8 cellular contexts compared by ENCODE assay signal in genomic region chr11:67465190-67465522, GRCh38. TPM values are rescaled to one million over a fixed set of nuclear protein-coding genes. Genes with fewer than 3 reads are reported as not detected.
DNase-seq lines count a peak whose midpoint lies in the region; ATAC-seq and TF ChIP-seq lines count a peak whose summit lies in the region.

No MANE protein-coding gene starts in this region.

- peaks cover 13 to 39% (median 24%) of the 10 kb centered on the region in 4 donors for H3K4me1 Mint-ChIP-seq in CD4-positive, alpha-beta memory T cell
- peaks cover 31 to 37% of the 10 kb centered on the region in 2 donors for H3K4me1 Mint-ChIP-seq in effector memory CD8-positive, alpha-beta T cell (ENCODE audit: low read depth in 2 of 2)
- peaks cover 16% of the 10 kb centered on the region for H3K4me1 Mint-ChIP-seq in neural progenitor cell

- no peak for TF ChIP-seq CTCF in neural progenitor cell (IDR thresholded peaks at IDR 0.05)

- no peaks in the 10 kb centered on the region for H4K20me1 ChIP-seq in neural progenitor cell (ENCODE audit: low read depth)

- H3K9me3 Mint-ChIP-seq in CD4-positive, alpha-beta memory T cell = no peaks in the 10 kb centered on the region
- H3K9me3 Mint-ChIP-seq in effector memory CD8-positive, alpha-beta T cell = no peaks in the 10 kb centered on the region
- no peaks in the 10 kb centered on the region for H3K9me3 Mint-ChIP-seq in neural progenitor cell

- no peaks in the 10 kb centered on the region for H3K27me3 Mint-ChIP-seq in CD4-positive, alpha-beta memory T cell
- no peaks in the 10 kb centered on the region for H3K27me3 Mint-ChIP-seq in effector memory CD8-positive, alpha-beta T cell
- peaks cover 3% of the 10 kb centered on the region for H3K27me3 Mint-ChIP-seq in neural progenitor cell (ENCODE audit: insufficient read depth, low read depth)

- DNase-seq in CD4-positive, alpha-beta memory T cell = no peak
- DNase-seq in NCI-H146 treated with DMSO at 0.1 percent for 48 hours (lab: John Stamatoyannopoulos, UW; ENCODE audit: unreplicated experiment) (peak; percentile 29), neural progenitor cell (ENCODE audit: low spot score) (no peak), posterior vena cava (ENCODE audit: low spot score) (no peak), NCI-H526 (lab: John Stamatoyannopoulos, UW) (no peak)
- no peak for DNase-seq in effector memory CD8-positive, alpha-beta T cell
- DNase-seq in stimulated activated CD4-positive, alpha-beta T cell treated with anti-CD3 and anti-CD28 coated beads, Interleukin-2, amount 100 ng/mL, for 24 hours = no peak

- ATAC-seq in effector memory CD8-positive, alpha-beta T cell (replicated peaks) = no peak
- no peak for ATAC-seq in GM18909 (IDR thresholded peaks at IDR 0.05; ENCODE audit: poor library complexity, unreplicated experiment)

- peak overlapping the region; percentile 61 for H3K4me3 ChIP-seq in CD4-positive, alpha-beta memory T cell (ENCODE audit: low read length in 2 of 2)
- peak overlapping the region; percentile 64 for H3K4me3 ChIP-seq in neural progenitor cell

- H3K36me3 ChIP-seq in CD4-positive, alpha-beta memory T cell (ENCODE audit: insufficient read depth, low read length) = no peaks in the 10 kb centered on the region
- no peaks in the 10 kb centered on the region for H3K36me3 ChIP-seq in neural progenitor cell

- H3K9ac ChIP-seq in neural progenitor cell = peak overlapping the region; percentile 49

- peaks cover 48% of the 10 kb centered on the region for H3K4me1 ChIP-seq in CD4-positive, alpha-beta memory T cell (ENCODE audit: insufficient read depth, low read length)
- H3K4me1 ChIP-seq in neural progenitor cell = peaks cover 6% of the 10 kb centered on the region

- POLR2A ChIA-PET in CD4-positive, alpha-beta memory T cell (lab: Charles Lee; ENCODE audit: partially characterized antibody) = interaction anchor here (0.6 to 30.4 kb wide), 22 partner anchors 9 to 225 kb away, joined by 3 to 900 read pairs (median 5); partner anchors contain the start of genes AIP, CLCF1, CORO1B and PITPNM1

- H3K27ac ChIP-seq in CD4-positive, alpha-beta memory T cell (ENCODE audit: low read depth, low read length) = peak overlapping the region; percentile 92
- no peak overlapping the region for H3K27ac ChIP-seq in neural progenitor cell

- peaks cover 8% of the 10 kb centered on the region for H3K79me2 ChIP-seq in neural progenitor cell (ENCODE audit: low read depth)

- H3K9me3 ChIP-seq in CD4-positive, alpha-beta memory T cell (ENCODE audit: control insufficient read depth in 1 of 2, low read length in 2 of 2) = no peaks in the 10 kb centered on the region
- H3K9me3 ChIP-seq in neural progenitor cell (ENCODE audit: low read depth) = no peaks in the 10 kb centered on the region

- H3K27ac Mint-ChIP-seq in CD4-positive, alpha-beta memory T cell = peak overlapping the region; percentile 87 to 96 (median 93)
- H3K27ac Mint-ChIP-seq in effector memory CD8-positive, alpha-beta T cell = peak overlapping the region; percentile 92 to 94
- H3K27ac Mint-ChIP-seq in neural progenitor cell = no peak overlapping the region

- no peak overlapping the region for H2AFZ ChIP-seq in neural progenitor cell (replicated peaks)

- H3K36me3 Mint-ChIP-seq in CD4-positive, alpha-beta memory T cell = peaks cover 0 to 7% of the 10 kb centered on the region in 2 donors
- H3K36me3 Mint-ChIP-seq in effector memory CD8-positive, alpha-beta T cell (ENCODE audit: insufficient read depth) = peaks cover 18% of the 10 kb centered on the region
- H3K36me3 Mint-ChIP-seq in neural progenitor cell = no peaks in the 10 kb centered on the region

- intact Hi-C loops in CD4-positive, alpha-beta memory T cell (cut with micrococcal nuclease) = no loop called here
- intact Hi-C loops in posterior vena cava (cut with DNase I) = no loop called here

- H3K4me2 ChIP-seq in neural progenitor cell = peak overlapping the region; percentile 82

- H3K27me3 ChIP-seq in CD4-positive, alpha-beta memory T cell (ENCODE audit: insufficient read depth, low read length) = no peaks in the 10 kb centered on the region
- H3K27me3 ChIP-seq in neural progenitor cell = no peaks in the 10 kb centered on the region

- CTCF ChIA-PET in CD4-positive, alpha-beta memory T cell (lab: Charles Lee; ENCODE audit: partially characterized antibody) = interaction anchor here (0.8 to 4.8 kb wide), 7 partner anchors 18 to 114 kb away, joined by 3 to 38 read pairs (median 4); partner anchors contain the start of genes AIP, POLD4, PPP1CA and PTPRCAP

- H3F3A ChIP-seq in neural progenitor cell (ENCODE audit: low read depth) = no peaks in the 10 kb centered on the region

- peak overlapping the region; percentile 85 to 89 (median 86) for H3K4me3 Mint-ChIP-seq in CD4-positive, alpha-beta memory T cell
- H3K4me3 Mint-ChIP-seq in effector memory CD8-positive, alpha-beta T cell = peak overlapping the region; percentile 86 to 88
- peak overlapping the region; percentile 84 for H3K4me3 Mint-ChIP-seq in neural progenitor cell

RNA-seq across cellular contexts. Expression of gene TMEM134, which starts 3.9 kb away (rescaled TPM):
- total RNA-seq in CD4-positive, alpha-beta memory T cell = 10 to 100 TPM; 90.1 to 99.1 TPM
- 100 to 1,000 TPM; 152 to 162 TPM for polyA plus RNA-seq in CD4-positive, alpha-beta memory T cell
- total RNA-seq in neural progenitor cell (ENCODE audit: low replicate concordance) (68.1 and 88.8 TPM in 2 replicates), posterior vena cava (10 to 100 TPM; 31.0 to 35.9 TPM)

RNA-seq across cellular contexts. Expression of gene CABP4, which starts 10.0 kb away (rescaled TPM):
- 1 to 10 TPM; 1.4 to 2.3 TPM for total RNA-seq in CD4-positive, alpha-beta memory T cell
- under 1 TPM; 0.27 to 0.84 TPM for polyA plus RNA-seq in CD4-positive, alpha-beta memory T cell
- total RNA-seq in neural progenitor cell (ENCODE audit: low replicate concordance) (not detected in 2 replicates), posterior vena cava (1 to 10 TPM; 1.2 to 2.2 TPM)

RNA-seq across cellular contexts. Expression of gene GPR152, which starts 12.6 kb away (rescaled TPM):
- not detected for total RNA-seq in CD4-positive, alpha-beta memory T cell
- polyA plus RNA-seq in CD4-positive, alpha-beta memory T cell = 1 to 10 TPM in 1 of 2 donors, under 1 TPM in 1; 0.35 to 1.7 TPM
- total RNA-seq in neural progenitor cell (ENCODE audit: low replicate concordance) (not detected in 2 replicates), posterior vena cava (not detected)

RNA-seq across cellular contexts. Expression of gene AIP, which starts 17.7 kb away (rescaled TPM):
- total RNA-seq in CD4-positive, alpha-beta memory T cell = 100 to 1,000 TPM; 131 to 132 TPM
- polyA plus RNA-seq in CD4-positive, alpha-beta memory T cell = 100 to 1,000 TPM; 152 to 185 TPM
- total RNA-seq in neural progenitor cell (ENCODE audit: low replicate concordance) (20.3 and 38.5 TPM in 2 replicates), posterior vena cava (10 to 100 TPM; 44.4 to 50.5 TPM)

RNA-seq across cellular contexts. Expression of gene CORO1B, which starts 21.9 kb away (rescaled TPM):
- 10 to 100 TPM; 22.7 to 23.2 TPM for total RNA-seq in CD4-positive, alpha-beta memory T cell
- 10 to 100 TPM; 79.1 to 92.2 TPM for polyA plus RNA-seq in CD4-positive, alpha-beta memory T cell
- total RNA-seq in neural progenitor cell (ENCODE audit: low replicate concordance) (25.5 and 68.4 TPM in 2 replicates), posterior vena cava (10 to 100 TPM; 62.6 to 79.7 TPM)
